1 cellular context compared by ENCODE assay signal in genomic region chr11:73372371-73372993, GRCh38.
TF ChIP-seq lines count a peak whose summit lies in the region.

No MANE protein-coding gene starts in this region.

TF ChIP-seq in H1, 55 proteins besides CTCF, POLR2A, EP300 and RAD21:
- TF ChIP-seq TCF12 (IDR thresholded peaks at IDR 0.05; ENCODE audit: low read depth, low read length) (no peak), CTBP2 (IDR thresholded peaks at IDR 0.05; ENCODE audit: borderline replicate concordance, insufficient read depth, insufficient read length, low read length) (no peak), SUZ12 (IDR thresholded peaks at IDR 0.05; ENCODE audit: low read length) (no peak), YY1 (IDR thresholded peaks at IDR 0.05; ENCODE audit: low read depth, low read length) (no peak), SP2 (IDR thresholded peaks at IDR 0.05; ENCODE audit: low read length) (no peak), TBP (IDR thresholded peaks at IDR 0.05; ENCODE audit: low read depth, low read length) (no peak), SRF (IDR thresholded peaks at IDR 0.05; ENCODE audit: low read depth, low read length) (no peak), EZH2 (IDR thresholded peaks at IDR 0.05; ENCODE audit: low read depth, low read length, severe bottlenecking) (no peak)
- TF ChIP-seq, protein P1, sequence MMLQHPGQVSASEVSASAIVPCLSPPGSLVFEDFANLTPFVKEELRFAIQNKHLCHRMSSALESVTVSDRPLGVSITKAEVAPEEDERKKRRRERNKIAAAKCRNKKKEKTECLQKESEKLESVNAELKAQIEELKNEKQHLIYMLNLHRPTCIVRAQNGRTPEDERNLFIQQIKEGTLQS (IDR thresholded peaks at IDR 0.05; ENCODE audit: insufficient read depth, low read depth, low read length) = no peak
